1 cellular context compared by ENCODE assay signal in the genomic region with DNA sequence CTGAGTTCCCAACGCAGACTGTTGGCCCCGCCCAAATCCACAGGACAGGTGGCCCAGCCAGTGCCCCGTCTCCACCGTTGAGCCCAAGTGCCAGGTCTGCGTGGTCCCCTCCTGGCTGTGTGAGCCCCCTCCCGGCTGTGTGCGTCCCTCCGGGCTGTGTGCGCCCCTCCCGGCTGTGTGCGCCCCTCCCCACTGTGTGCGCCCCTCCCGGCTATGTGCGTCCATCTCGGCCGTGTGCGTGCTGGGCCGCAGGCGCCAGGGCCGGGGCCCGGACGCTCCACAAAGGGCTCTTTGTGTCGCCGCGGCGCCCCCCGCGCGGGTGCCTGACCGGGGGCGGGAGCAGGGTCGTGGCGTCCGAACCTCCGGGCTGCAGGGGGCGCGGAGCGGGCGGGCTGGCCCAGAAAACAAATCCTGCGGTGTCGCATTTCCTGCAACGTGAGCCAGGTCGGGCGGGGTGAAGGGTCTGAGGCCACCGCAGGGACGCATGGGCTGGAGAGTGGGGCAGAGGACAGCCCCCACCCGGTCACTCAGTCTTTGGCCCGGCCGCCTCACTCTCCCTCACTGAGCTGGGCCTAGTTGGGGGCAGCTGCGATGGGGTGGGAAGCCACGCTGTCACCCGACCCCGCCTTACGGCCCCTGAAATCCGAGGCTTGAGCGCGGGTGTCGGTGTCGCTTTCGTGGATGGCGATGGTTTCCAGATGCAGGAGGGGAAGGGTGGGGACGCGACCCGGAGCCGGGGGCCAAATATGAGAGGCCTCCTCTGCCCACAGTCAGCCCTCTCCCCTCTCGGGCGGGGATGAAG.
TF ChIP-seq lines count a peak whose summit lies in the region.

No MANE protein-coding gene starts in this region.

TF ChIP-seq in HepG2, 621 proteins besides CTCF, POLR2A, EP300 and RAD21 (continued from another document and continues in another):
- TF ChIP-seq, protein P1, sequence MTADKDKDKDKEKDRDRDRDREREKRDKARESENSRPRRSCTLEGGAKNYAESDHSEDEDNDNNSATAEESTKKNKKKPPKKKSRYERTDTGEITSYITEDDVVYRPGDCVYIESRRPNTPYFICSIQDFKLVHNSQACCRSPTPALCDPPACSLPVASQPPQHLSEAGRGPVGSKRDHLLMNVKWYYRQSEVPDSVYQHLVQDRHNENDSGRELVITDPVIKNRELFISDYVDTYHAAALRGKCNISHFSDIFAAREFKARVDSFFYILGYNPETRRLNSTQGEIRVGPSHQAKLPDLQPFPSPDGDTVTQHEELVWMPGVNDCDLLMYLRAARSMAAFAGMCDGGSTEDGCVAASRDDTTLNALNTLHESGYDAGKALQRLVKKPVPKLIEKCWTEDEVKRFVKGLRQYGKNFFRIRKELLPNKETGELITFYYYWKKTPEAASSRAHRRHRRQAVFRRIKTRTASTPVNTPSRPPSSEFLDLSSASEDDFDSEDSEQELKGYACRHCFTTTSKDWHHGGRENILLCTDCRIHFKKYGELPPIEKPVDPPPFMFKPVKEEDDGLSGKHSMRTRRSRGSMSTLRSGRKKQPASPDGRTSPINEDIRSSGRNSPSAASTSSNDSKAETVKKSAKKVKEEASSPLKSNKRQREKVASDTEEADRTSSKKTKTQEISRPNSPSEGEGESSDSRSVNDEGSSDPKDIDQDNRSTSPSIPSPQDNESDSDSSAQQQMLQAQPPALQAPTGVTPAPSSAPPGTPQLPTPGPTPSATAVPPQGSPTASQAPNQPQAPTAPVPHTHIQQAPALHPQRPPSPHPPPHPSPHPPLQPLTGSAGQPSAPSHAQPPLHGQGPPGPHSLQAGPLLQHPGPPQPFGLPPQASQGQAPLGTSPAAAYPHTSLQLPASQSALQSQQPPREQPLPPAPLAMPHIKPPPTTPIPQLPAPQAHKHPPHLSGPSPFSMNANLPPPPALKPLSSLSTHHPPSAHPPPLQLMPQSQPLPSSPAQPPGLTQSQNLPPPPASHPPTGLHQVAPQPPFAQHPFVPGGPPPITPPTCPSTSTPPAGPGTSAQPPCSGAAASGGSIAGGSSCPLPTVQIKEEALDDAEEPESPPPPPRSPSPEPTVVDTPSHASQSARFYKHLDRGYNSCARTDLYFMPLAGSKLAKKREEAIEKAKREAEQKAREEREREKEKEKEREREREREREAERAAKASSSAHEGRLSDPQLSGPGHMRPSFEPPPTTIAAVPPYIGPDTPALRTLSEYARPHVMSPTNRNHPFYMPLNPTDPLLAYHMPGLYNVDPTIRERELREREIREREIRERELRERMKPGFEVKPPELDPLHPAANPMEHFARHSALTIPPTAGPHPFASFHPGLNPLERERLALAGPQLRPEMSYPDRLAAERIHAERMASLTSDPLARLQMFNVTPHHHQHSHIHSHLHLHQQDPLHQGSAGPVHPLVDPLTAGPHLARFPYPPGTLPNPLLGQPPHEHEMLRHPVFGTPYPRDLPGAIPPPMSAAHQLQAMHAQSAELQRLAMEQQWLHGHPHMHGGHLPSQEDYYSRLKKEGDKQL (CRISPR knock-in tag; IDR thresholded peaks at IDR 0.05; ENCODE audit: low read depth) = no peak; the same call in 1 of the 2 replicates
- TF ChIP-seq, protein P2, sequence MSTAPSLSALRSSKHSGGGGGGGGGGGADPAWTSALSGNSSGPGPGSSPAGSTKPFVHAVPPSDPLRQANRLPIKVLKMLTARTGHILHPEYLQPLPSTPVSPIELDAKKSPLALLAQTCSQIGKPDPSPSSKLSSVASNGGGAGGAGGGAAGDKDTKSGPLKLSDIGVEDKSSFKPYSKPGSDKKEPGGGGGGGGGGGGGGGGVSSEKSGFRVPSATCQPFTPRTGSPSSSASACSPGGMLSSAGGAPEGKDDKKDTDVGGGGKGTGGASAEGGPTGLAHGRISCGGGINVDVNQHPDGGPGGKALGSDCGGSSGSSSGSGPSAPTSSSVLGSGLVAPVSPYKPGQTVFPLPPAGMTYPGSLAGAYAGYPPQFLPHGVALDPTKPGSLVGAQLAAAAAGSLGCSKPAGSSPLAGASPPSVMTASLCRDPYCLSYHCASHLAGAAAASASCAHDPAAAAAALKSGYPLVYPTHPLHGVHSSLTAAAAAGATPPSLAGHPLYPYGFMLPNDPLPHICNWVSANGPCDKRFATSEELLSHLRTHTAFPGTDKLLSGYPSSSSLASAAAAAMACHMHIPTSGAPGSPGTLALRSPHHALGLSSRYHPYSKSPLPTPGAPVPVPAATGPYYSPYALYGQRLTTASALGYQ (CRISPR knock-in tag; IDR thresholded peaks at IDR 0.05) = peak; percentile 87; the same call in 1 of the 2 replicates
- TF ChIP-seq, protein P3, sequence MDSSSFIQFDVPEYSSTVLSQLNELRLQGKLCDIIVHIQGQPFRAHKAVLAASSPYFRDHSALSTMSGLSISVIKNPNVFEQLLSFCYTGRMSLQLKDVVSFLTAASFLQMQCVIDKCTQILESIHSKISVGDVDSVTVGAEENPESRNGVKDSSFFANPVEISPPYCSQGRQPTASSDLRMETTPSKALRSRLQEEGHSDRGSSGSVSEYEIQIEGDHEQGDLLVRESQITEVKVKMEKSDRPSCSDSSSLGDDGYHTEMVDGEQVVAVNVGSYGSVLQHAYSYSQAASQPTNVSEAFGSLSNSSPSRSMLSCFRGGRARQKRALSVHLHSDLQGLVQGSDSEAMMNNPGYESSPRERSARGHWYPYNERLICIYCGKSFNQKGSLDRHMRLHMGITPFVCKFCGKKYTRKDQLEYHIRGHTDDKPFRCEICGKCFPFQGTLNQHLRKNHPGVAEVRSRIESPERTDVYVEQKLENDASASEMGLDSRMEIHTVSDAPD (CRISPR knock-in tag; IDR thresholded peaks at IDR 0.05) = peak; percentile 75
- TF ChIP-seq, protein P4, sequence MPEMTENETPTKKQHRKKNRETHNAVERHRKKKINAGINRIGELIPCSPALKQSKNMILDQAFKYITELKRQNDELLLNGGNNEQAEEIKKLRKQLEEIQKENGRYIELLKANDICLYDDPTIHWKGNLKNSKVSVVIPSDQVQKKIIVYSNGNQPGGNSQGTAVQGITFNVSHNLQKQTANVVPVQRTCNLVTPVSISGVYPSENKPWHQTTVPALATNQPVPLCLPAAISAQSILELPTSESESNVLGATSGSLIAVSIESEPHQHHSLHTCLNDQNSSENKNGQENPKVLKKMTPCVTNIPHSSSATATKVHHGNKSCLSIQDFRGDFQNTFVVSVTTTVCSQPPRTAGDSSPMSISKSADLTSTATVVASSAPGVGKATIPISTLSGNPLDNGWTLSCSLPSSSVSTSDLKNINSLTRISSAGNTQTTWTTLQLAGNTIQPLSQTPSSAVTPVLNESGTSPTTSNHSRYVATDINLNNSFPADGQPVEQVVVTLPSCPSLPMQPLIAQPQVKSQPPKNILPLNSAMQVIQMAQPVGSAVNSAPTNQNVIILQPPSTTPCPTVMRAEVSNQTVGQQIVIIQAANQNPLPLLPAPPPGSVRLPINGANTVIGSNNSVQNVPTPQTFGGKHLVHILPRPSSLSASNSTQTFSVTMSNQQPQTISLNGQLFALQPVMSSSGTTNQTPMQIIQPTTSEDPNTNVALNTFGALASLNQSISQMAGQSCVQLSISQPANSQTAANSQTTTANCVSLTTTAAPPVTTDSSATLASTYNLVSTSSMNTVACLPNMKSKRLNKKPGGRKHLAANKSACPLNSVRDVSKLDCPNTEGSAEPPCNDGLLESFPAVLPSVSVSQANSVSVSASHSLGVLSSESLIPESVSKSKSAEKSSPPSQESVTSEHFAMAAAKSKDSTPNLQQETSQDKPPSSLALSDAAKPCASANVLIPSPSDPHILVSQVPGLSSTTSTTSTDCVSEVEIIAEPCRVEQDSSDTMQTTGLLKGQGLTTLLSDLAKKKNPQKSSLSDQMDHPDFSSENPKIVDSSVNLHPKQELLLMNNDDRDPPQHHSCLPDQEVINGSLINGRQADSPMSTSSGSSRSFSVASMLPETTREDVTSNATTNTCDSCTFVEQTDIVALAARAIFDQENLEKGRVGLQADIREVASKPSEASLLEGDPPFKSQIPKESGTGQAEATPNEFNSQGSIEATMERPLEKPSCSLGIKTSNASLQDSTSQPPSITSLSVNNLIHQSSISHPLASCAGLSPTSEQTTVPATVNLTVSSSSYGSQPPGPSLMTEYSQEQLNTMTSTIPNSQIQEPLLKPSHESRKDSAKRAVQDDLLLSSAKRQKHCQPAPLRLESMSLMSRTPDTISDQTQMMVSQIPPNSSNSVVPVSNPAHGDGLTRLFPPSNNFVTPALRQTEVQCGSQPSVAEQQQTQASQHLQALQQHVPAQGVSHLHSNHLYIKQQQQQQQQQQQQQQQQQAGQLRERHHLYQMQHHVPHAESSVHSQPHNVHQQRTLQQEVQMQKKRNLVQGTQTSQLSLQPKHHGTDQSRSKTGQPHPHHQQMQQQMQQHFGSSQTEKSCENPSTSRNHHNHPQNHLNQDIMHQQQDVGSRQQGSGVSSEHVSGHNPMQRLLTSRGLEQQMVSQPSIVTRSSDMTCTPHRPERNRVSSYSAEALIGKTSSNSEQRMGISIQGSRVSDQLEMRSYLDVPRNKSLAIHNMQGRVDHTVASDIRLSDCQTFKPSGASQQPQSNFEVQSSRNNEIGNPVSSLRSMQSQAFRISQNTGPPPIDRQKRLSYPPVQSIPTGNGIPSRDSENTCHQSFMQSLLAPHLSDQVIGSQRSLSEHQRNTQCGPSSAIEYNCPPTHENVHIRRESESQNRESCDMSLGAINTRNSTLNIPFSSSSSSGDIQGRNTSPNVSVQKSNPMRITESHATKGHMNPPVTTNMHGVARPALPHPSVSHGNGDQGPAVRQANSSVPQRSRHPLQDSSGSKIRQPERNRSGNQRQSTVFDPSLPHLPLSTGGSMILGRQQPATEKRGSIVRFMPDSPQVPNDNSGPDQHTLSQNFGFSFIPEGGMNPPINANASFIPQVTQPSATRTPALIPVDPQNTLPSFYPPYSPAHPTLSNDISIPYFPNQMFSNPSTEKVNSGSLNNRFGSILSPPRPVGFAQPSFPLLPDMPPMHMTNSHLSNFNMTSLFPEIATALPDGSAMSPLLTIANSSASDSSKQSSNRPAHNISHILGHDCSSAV (CRISPR knock-in tag; IDR thresholded peaks at IDR 0.05; ENCODE audit: borderline replicate concordance) = peak; percentile 51; the same call in 1 of the 2 replicates
- TF ChIP-seq TMF1 (CRISPR knock-in tag; IDR thresholded peaks at IDR 0.05; ENCODE audit: low read depth) (peak; percentile 81; the same call in 1 of the 2 replicates), ZNF337 (CRISPR knock-in tag; IDR thresholded peaks at IDR 0.05; ENCODE audit: borderline replicate concordance, low read depth) (peak; percentile 60; the same call in 1 of the 2 replicates), WIZ (CRISPR knock-in tag; IDR thresholded peaks at IDR 0.05) (no peak), ATM (IDR thresholded peaks at IDR 0.05; ENCODE audit: borderline replicate concordance) (no peak), SPEN (CRISPR knock-in tag; IDR thresholded peaks at IDR 0.05; ENCODE audit: low read depth) (peak; percentile 84), ZNF326 (CRISPR knock-in tag; IDR thresholded peaks at IDR 0.05; ENCODE audit: borderline replicate concordance) (peak; percentile 39; the same call in 1 of the 2 replicates), ZNF282 (IDR thresholded peaks at IDR 0.05; ENCODE audit: partially characterized antibody) (no peak), HNRNPL (IDR thresholded peaks at IDR 0.05; ENCODE audit: low read depth, low read length) (peak; percentile 91; the same call in 1 of the 2 replicates)
- TF ChIP-seq, protein P5, sequence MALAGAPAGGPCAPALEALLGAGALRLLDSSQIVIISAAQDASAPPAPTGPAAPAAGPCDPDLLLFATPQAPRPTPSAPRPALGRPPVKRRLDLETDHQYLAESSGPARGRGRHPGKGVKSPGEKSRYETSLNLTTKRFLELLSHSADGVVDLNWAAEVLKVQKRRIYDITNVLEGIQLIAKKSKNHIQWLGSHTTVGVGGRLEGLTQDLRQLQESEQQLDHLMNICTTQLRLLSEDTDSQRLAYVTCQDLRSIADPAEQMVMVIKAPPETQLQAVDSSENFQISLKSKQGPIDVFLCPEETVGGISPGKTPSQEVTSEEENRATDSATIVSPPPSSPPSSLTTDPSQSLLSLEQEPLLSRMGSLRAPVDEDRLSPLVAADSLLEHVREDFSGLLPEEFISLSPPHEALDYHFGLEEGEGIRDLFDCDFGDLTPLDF (CRISPR knock-in tag; IDR thresholded peaks at IDR 0.05) = peak; percentile 52; the same call in 1 of the 2 replicates
- TF ChIP-seq, protein P6, sequence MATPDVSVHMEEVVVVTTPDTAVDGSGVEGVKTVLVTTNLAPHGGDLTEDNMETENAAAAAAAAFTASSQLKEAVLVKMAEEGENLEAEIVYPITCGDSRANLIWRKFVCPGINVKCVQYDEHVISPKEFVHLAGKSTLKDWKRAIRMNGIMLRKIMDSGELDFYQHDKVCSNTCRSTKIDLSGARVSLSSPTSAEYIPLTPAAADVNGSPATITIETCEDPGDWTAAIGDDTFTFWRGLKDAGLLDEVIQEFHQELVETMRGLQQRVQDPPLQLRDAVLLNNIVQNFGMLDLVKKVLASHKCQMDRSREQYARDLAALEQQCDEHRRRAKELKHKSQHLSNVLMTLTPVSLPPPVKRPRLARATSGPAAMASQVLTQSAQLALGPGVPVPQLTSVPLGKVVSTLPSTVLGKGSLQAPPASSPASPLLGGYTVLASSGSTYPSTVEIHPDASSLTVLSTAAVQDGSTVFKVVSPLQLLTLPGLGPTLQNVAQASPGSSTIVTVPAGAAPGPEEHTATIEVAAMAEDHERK (CRISPR knock-in tag; IDR thresholded peaks at IDR 0.05; ENCODE audit: low read depth) = peak; percentile 59
- TF ChIP-seq, protein P7, sequence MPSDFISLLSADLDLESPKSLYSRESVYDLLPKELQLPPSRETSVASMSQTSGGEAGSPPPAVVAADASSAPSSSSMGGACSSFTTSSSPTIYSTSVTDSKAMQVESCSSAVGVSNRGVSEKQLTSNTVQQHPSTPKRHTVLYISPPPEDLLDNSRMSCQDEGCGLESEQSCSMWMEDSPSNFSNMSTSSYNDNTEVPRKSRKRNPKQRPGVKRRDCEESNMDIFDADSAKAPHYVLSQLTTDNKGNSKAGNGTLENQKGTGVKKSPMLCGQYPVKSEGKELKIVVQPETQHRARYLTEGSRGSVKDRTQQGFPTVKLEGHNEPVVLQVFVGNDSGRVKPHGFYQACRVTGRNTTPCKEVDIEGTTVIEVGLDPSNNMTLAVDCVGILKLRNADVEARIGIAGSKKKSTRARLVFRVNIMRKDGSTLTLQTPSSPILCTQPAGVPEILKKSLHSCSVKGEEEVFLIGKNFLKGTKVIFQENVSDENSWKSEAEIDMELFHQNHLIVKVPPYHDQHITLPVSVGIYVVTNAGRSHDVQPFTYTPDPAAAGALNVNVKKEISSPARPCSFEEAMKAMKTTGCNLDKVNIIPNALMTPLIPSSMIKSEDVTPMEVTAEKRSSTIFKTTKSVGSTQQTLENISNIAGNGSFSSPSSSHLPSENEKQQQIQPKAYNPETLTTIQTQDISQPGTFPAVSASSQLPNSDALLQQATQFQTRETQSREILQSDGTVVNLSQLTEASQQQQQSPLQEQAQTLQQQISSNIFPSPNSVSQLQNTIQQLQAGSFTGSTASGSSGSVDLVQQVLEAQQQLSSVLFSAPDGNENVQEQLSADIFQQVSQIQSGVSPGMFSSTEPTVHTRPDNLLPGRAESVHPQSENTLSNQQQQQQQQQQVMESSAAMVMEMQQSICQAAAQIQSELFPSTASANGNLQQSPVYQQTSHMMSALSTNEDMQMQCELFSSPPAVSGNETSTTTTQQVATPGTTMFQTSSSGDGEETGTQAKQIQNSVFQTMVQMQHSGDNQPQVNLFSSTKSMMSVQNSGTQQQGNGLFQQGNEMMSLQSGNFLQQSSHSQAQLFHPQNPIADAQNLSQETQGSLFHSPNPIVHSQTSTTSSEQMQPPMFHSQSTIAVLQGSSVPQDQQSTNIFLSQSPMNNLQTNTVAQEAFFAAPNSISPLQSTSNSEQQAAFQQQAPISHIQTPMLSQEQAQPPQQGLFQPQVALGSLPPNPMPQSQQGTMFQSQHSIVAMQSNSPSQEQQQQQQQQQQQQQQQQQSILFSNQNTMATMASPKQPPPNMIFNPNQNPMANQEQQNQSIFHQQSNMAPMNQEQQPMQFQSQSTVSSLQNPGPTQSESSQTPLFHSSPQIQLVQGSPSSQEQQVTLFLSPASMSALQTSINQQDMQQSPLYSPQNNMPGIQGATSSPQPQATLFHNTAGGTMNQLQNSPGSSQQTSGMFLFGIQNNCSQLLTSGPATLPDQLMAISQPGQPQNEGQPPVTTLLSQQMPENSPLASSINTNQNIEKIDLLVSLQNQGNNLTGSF (CRISPR knock-in tag; IDR thresholded peaks at IDR 0.05) = peak; percentile 31; the same call in 1 of the 2 replicates
- TF ChIP-seq, protein P8, sequence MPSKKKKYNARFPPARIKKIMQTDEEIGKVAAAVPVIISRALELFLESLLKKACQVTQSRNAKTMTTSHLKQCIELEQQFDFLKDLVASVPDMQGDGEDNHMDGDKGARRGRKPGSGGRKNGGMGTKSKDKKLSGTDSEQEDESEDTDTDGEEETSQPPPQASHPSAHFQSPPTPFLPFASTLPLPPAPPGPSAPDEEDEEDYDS (CRISPR knock-in tag; IDR thresholded peaks at IDR 0.05) = peak; percentile 49
